In the genomic region with DNA sequence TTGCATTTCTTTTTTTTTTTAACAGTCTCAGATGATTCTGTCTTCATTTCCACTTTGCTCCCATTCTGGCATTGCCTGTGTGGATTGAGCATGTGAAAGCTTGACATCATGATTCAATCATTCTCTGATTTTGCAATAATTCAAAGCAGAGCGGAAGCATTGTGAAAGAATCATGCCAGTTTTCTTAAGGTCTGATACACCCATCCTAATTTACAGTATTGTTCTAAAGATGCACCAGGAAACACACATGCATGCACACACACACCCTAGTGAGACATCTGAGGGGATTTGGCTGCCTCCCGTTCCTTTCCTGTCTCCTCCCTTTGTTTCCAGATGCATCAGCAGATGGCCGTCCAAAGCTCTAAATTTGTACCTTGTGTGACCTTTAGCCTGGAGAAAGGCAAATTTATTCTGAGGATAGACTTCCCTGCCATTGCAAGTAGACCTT, we compare ENCODE assay signal across 10 cellular contexts.
DNase-seq lines count a peak whose midpoint lies in the region; ATAC-seq and TF ChIP-seq lines count a peak whose summit lies in the region.
"Had no signal": no experiment of that assay in that cellular context is flagged by ENCODE, and none has a peak within 500 bp of the region (broad histone marks: within the 10 kb centered on the region; RNA-seq: fewer than 3 reads in every experiment).

No MANE protein-coding gene starts in this region.

- TF ChIP-seq EP300 in tibial nerve (IDR thresholded peaks at IDR 0.05) = peak; percentile 80 to 97

- H3K36me3 Mint-ChIP-seq in mesothelial cell of epicardium = no peaks in the 10 kb centered on the region
- H3K36me3 Mint-ChIP-seq: memory B cell had no signal

- peak in 1 of 2 donors; percentile 11 for TF ChIP-seq POLR2A in tibial nerve (IDR thresholded peaks at IDR 0.05)

- H3K27me3 ChIP-seq in Karpas-422 (ENCODE audit: low read length) (no peaks in the 10 kb centered on the region), tibial nerve (no peaks in the 10 kb centered on the region)
- H3K27me3 ChIP-seq: SJSA1 had no signal

- intact Hi-C loops in left ventricle myocardium superior (cut with micrococcal nuclease) = no loop called here

- no peaks in the 10 kb centered on the region for H3K36me3 ChIP-seq in Karpas-422 (ENCODE audit: insufficient read depth, low read length)
- no peaks in the 10 kb centered on the region for H3K36me3 ChIP-seq in tibial nerve
- H3K36me3 ChIP-seq: SJSA1 had no signal

- H3K4me1 ChIP-seq in Karpas-422 (ENCODE audit: low read length) = no peaks in the 10 kb centered on the region
- peaks cover 0 to 86% (median 49%) of the 10 kb centered on the region in 4 donors for H3K4me1 ChIP-seq in tibial nerve
- H3K4me1 ChIP-seq: SJSA1 had no signal

- WGBS in tibial nerve, 2 donors = 15 to 21% methylated on average over 3 of the region's 3 CpGs

- DNase-seq in Karpas-422 (peak; percentile 27), left ventricle myocardium superior (no peak), tibial nerve (ENCODE audit: low spot score in 2 of 2) (peak in 1 of 2 donors; percentile 73), superior temporal gyrus (ENCODE audit: extremely low spot score) (no peak), HK-2 (ENCODE audit: unreplicated experiment) (no peak), mesothelial cell of epicardium (ENCODE audit: low spot score in 2 of 2, unreplicated experiment in 2 of 2) (no peak)
- DNase-seq: activated naive CD4-positive, alpha-beta T cell treated with anti-CD3 and anti-CD28 coated beads for 36 hours had no signal

- ATAC-seq in left ventricle myocardium superior = peak; percentile 88

- no peaks in the 10 kb centered on the region for H4K20me1 ChIP-seq in Karpas-422 (ENCODE audit: insufficient read depth, low read depth, low read length)

- H3K27ac Mint-ChIP-seq in mesothelial cell of epicardium = no peak overlapping the region
- H3K27ac Mint-ChIP-seq: activated naive CD4-positive, alpha-beta T cell treated with anti-CD3 and anti-CD28 coated beads for 36 hours; memory B cell had no signal

- peaks cover 50% of the 10 kb centered on the region for H3K4me1 Mint-ChIP-seq in mesothelial cell of epicardium

- TF ChIP-seq CTCF in tibial nerve (IDR thresholded peaks at IDR 0.05) (no peak), mesothelial cell of epicardium (IDR thresholded peaks at IDR 0.05; ENCODE audit: unreplicated experiment) (no peak)

- no peaks in the 10 kb centered on the region for H3K79me2 ChIP-seq in Karpas-422 (ENCODE audit: low read length)

- H3K9me3 ChIP-seq in Karpas-422 (ENCODE audit: low read length) (no peaks in the 10 kb centered on the region), tibial nerve (no peaks in the 10 kb centered on the region)
- H3K9me3 ChIP-seq: SJSA1 had no signal

- no peak overlapping the region for H3K27ac ChIP-seq in Karpas-422 (ENCODE audit: low read length)
- peak overlapping the region; percentile 61 for H3K27ac ChIP-seq in angular gyrus (ENCODE audit: low read depth, low read length)
- peak overlapping the region; percentile 39 to 87 (median 56) for H3K27ac ChIP-seq in tibial nerve
- H3K27ac ChIP-seq: SJSA1 had no signal

- no peaks in the 10 kb centered on the region for H3K9me3 Mint-ChIP-seq in mesothelial cell of epicardium
- H3K9me3 Mint-ChIP-seq: activated naive CD4-positive, alpha-beta T cell treated with anti-CD3 and anti-CD28 coated beads for 36 hours; memory B cell had no signal

- no peaks in the 10 kb centered on the region for H3K27me3 Mint-ChIP-seq in mesothelial cell of epicardium (ENCODE audit: low read depth)
- H3K27me3 Mint-ChIP-seq: memory B cell had no signal

- no peak overlapping the region for H3K4me2 ChIP-seq in Karpas-422 (ENCODE audit: low read depth, low read length, poor library complexity, severe bottlenecking)

- no peak overlapping the region for H2AFZ ChIP-seq in Karpas-422 (ENCODE audit: low read length)

- no peaks in the 10 kb centered on the region for H3K9me2 ChIP-seq in Karpas-422 (replicated peaks; ENCODE audit: insufficient read depth, low read length)

- no peak overlapping the region for H3K9ac ChIP-seq in Karpas-422 (ENCODE audit: low read length)

- H3K4me3 Mint-ChIP-seq in mesothelial cell of epicardium = no peak overlapping the region
- H3K4me3 Mint-ChIP-seq: activated naive CD4-positive, alpha-beta T cell treated with anti-CD3 and anti-CD28 coated beads for 36 hours; memory B cell had no signal

- H3K4me3 ChIP-seq in Karpas-422 (ENCODE audit: low read length) = no peak overlapping the region
- no peak overlapping the region for H3K4me3 ChIP-seq in tibial nerve
- H3K4me3 ChIP-seq: SJSA1 had no signal
